ENCODE assay signal across 19 cellular contexts in genomic region chr1:239606850-239607400, GRCh38.
"Had no signal": no experiment of that assay in that cellular context is flagged by ENCODE, and none has a peak within 500 bp of the region (broad histone marks: within the 10 kb centered on the region; RNA-seq: fewer than 3 reads in every experiment).

No MANE protein-coding gene starts in this region.

- DNase-seq: cerebellar nuclear complex; effector memory CD8-positive, alpha-beta T cell; esophagus squamous epithelium; foreskin fibroblast; head of caudate nucleus; left colon; left ventricle myocardium superior; mucosa of descending colon; natural killer cell; ovary; retina; right lobe of liver; spleen; stimulated activated CD4-positive, alpha-beta T cell treated with anti-CD3 and anti-CD28 coated beads, Interleukin-15, amount 100 ng/mL, for 24 hours; stimulated activated CD4-positive, alpha-beta T cell treated with anti-CD3 and anti-CD28 coated beads, Interleukin-1b, Interleukin-23, amount 100 ng/mL, for 48 hours; stimulated activated CD4-positive, alpha-beta T cell treated with anti-CD3 and anti-CD28 coated beads, Interleukin-4, amount 100 ng/mL, for 24 hours had no signal

- H3K9me3 ChIP-seq: esophagus squamous epithelium, mucosa of descending colon, ovary, right lobe of liver, spleen, tibial nerve had no signal

- H3K27ac ChIP-seq: esophagus squamous epithelium, hepatocyte, ovary, right lobe of liver, spleen, tibial nerve had no signal

- H3K27me3 ChIP-seq: esophagus squamous epithelium, hepatocyte, ovary, right lobe of liver, spleen, tibial nerve had no signal

- H3K4me1 ChIP-seq: esophagus squamous epithelium, right lobe of liver, spleen, tibial nerve had no signal

- H3K4me3 ChIP-seq: esophagus squamous epithelium, hepatocyte, mucosa of descending colon, ovary, right lobe of liver, spleen, tibial nerve had no signal

- ATAC-seq: effector memory CD8-positive, alpha-beta T cell; left colon; left ventricle myocardium superior; mucosa of descending colon; natural killer cell; right lobe of liver; stimulated activated memory B cell treated with anti-CD40 and anti-IgM and Interleukin-4, amounts not matched to agents 10 μg/mL and 1 μg/mL and 100 μg/mL, for 72 hours had no signal

- H3K36me3 ChIP-seq: esophagus squamous epithelium, ovary, right lobe of liver, spleen, tibial nerve had no signal
